8 cellular contexts compared by ENCODE assay signal in genomic region chr15:90902656-90902995, GRCh38. TPM values are rescaled to one million over a fixed set of nuclear protein-coding genes. Genes with fewer than 3 reads are reported as not detected.
DNase-seq lines count a peak whose midpoint lies in the region; ATAC-seq, FAIRE-seq and TF ChIP-seq lines count a peak whose summit lies in the region.

No MANE protein-coding gene starts in this region.

- H3K79me2 ChIP-seq in GM12878 (ENCODE audit: control insufficient read depth, insufficient read depth, low read length) (peaks cover 18% of the 10 kb centered on the region), mesendoderm (ENCODE audit: control insufficient read depth, insufficient read depth, low read length) (no peaks in the 10 kb centered on the region)

- H3K9ac ChIP-seq in GM12878 (ENCODE audit: control insufficient read depth, insufficient read depth, low read length) (peak overlapping the region; percentile 54), mesendoderm (ENCODE audit: low read length) (peak overlapping the region; percentile 89)

- TF ChIP-seq EP300 in GM12878 (IDR thresholded peaks at IDR 0.05; ENCODE audit: borderline replicate concordance in 1 of 2, control insufficient read depth in 1 of 2, low read depth in 2 of 2, low read length in 2 of 2): no peak

- peak overlapping the region; percentile 88 for H2AFZ ChIP-seq in GM12878 (ENCODE audit: control insufficient read depth, low read depth, low read length)

- SMC1A ChIA-PET in GM12878 (lab: Charles Lee; ENCODE audit: uncharacterized antibody, unreplicated experiment): interaction anchor here (0.7 to 12.3 kb wide), 8 partner anchors 16 to 203 kb away, joined by 3 to 225 read pairs (median 5); partner anchors contain the start of genes HDDC3 and UNC45A

- H3K9me3 ChIP-seq in GM12878 (replicated peaks; ENCODE audit: control insufficient read depth, insufficient read depth, low read length): no peaks in the 10 kb centered on the region

- H3K23ac ChIP-seq in mesendoderm (ENCODE audit: low read length): no peak overlapping the region

- TF ChIP-seq RAD21 in GM12878 (IDR thresholded peaks at IDR 0.05; ENCODE audit: insufficient read depth, low read depth, low read length): no peak

- H3K27me3 ChIP-seq in GM12878 (replicated peaks in 1 of 2; ENCODE audit: control insufficient read depth in 2 of 2, insufficient read depth in 2 of 2, low read length in 1 of 2) (no peaks in the 10 kb centered on the region), mesendoderm (ENCODE audit: insufficient read depth, low read length, poor library complexity) (no peaks in the 10 kb centered on the region)

- peaks cover 18 to 25% of the 10 kb centered on the region in 2 experiments; a peak in 3 of 4 replicates for H3K36me3 ChIP-seq in GM12878 (ENCODE audit: control insufficient read depth in 2 of 2, insufficient read depth in 2 of 2, low read length in 1 of 2)
- H3K36me3 ChIP-seq in mesendoderm (ENCODE audit: control insufficient read depth, insufficient read depth, low read length): no peaks in the 10 kb centered on the region

- no peak overlapping the region for H2BK120ac ChIP-seq in mesendoderm (ENCODE audit: low read depth, low read length)

- no peaks in the 10 kb centered on the region for H3K79me1 ChIP-seq in mesendoderm (ENCODE audit: low read length)

- H3K4me3 ChIP-seq in AG10803 (ENCODE audit: low read length): peak overlapping the region; percentile 80
- H3K4me3 ChIP-seq in HFF-Myc (replicated peaks; ENCODE audit: low read depth, low read length): peak overlapping the region; percentile 59
- H3K4me3 ChIP-seq in GM12878: peak overlapping the region; percentile 68
- H3K4me3 ChIP-seq in mesendoderm (ENCODE audit: low read length): peak overlapping the region; percentile 69

- in situ Hi-C loops in GM12878 (cut with MboI): no loop called here

- peak; percentile 10; the same call in 1 of the 2 replicates for TF ChIP-seq POLR2A in GM12878 (IDR thresholded peaks at IDR 0.05; ENCODE audit: low read depth, low read length)

- ATAC-seq in GM12878: no peak

- H3K4ac ChIP-seq in mesendoderm (ENCODE audit: low read depth, low read length): no peak overlapping the region

- no peak for TF ChIP-seq CTCF in AG10803 (conservative IDR thresholded peaks at IDR 0.05; ENCODE audit: low read length)
- no peak for TF ChIP-seq CTCF in HFF-Myc (IDR thresholded peaks at IDR 0.05; ENCODE audit: low read depth, low read length, missing control alignments)
- TF ChIP-seq CTCF in GM12878 (IDR thresholded peaks at IDR 0.05 in 2 of 3, conservative IDR thresholded peaks at IDR 0.05 in 1 of 3; ENCODE audit: control insufficient read depth in 2 of 3, extremely low read depth in 1 of 3, insufficient read depth in 1 of 3, low read depth in 3 of 3, low read length in 3 of 3): no peak

- POLR2A ChIA-PET in GM12878 (lab: Charles Lee): interaction anchor here (0.5 to 7.6 kb wide), 4 partner anchors 22 to 452 kb away, joined by 4 to 113 read pairs (median 23); partner anchors contain the start of genes HDDC3 and UNC45A

- H3K4me1 ChIP-seq in GM12878 (ENCODE audit: control insufficient read depth, insufficient read depth, low read length): peaks cover 17% of the 10 kb centered on the region
- H3K4me1 ChIP-seq in mesendoderm (ENCODE audit: control insufficient read depth, low read depth, low read length): no peaks in the 10 kb centered on the region

- CTCF ChIA-PET in GM12878 (lab: Yijun Ruan, JAX): interaction anchor here (0.6 to 15.1 kb wide), 6 partner anchors 11 to 182 kb away, joined by 3 to 480 read pairs (median 4); partner anchors contain the start of genes HDDC3 and UNC45A

- H2AK5ac ChIP-seq in mesendoderm (ENCODE audit: low read length): no peak overlapping the region

- FAIRE-seq in GM12878 (lab: Jason Lieb, UNC): no peak

- WGBS in GM12878 (ENCODE audit: insufficient coverage, insufficient replicate concordance, low lambda C conversion rate, missing lambda C conversion rate): 0% methylated on average over 30 of the region's 60 CpGs
- WGBS in mesendoderm (ENCODE audit: extremely low coverage, insufficient coverage, low lambda C conversion rate): no CpG with 5 or more reads among the region's 60 CpGs

- H3K4me2 ChIP-seq in GM12878 (ENCODE audit: control insufficient read depth, insufficient read depth) (peak overlapping the region; percentile 80), mesendoderm (ENCODE audit: low read length) (peak overlapping the region; percentile 94)

- RAD21 ChIA-PET in GM12878 (lab: Charles Lee; ENCODE audit: unreplicated experiment): interaction anchor here (0.5 to 9.2 kb wide), 7 partner anchors 17 to 582 kb away, joined by 3 to 193 read pairs (median 7); partner anchors contain the start of genes HDDC3, RCCD1 and UNC45A

- no peaks in the 10 kb centered on the region; the same call in 1 of the 2 replicates for H4K20me1 ChIP-seq in GM12878 (ENCODE audit: control insufficient read depth, insufficient read depth)

- H3K27ac ChIP-seq in GM12878 (ENCODE audit: control insufficient read depth, insufficient read depth) (peak overlapping the region; percentile 62), mesendoderm (ENCODE audit: low read depth, low read length) (peak overlapping the region; percentile 33)

- H3K56ac ChIP-seq in mesendoderm (ENCODE audit: low read length): peak overlapping the region; percentile 88

- no peak overlapping the region for H4K5ac ChIP-seq in mesendoderm (ENCODE audit: low read length)

- no peak overlapping the region for H2BK15ac ChIP-seq in mesendoderm (replicated peaks; ENCODE audit: low read depth)

- no peak overlapping the region for H4K8ac ChIP-seq in mesendoderm (ENCODE audit: low read depth, low read length)

- peak overlapping the region; percentile 70 for H3K18ac ChIP-seq in mesendoderm (ENCODE audit: low read length)

- intact Hi-C loops in GM12878 (cut with micrococcal nuclease; ENCODE audit: unreplicated experiment): loop anchor here (1.0 to 2.0 kb wide), 2 partner anchors 20 to 32 kb away; no protein-coding TSS in a partner anchor

- no peak overlapping the region for H2BK5ac ChIP-seq in mesendoderm (ENCODE audit: low read length)

- no peak for DNase-seq in AG10803 (ENCODE audit: low read depth)
- no peak for DNase-seq in HFF-Myc (ENCODE audit: extremely low read depth, low read depth)
- no peak for DNase-seq in GM12878 (ENCODE audit: low read depth, low spot score)
- DNase-seq in mesendoderm: no peak
- DNase-seq in glomerular visceral epithelial cell (ENCODE audit: extremely low spot score): no peak
- no peak for DNase-seq in cerebellar nuclear complex (lab: John Stamatoyannopoulos, UW)
- DNase-seq in medulla oblongata (ENCODE audit: extremely low spot score): no peak
- no peak for DNase-seq in NCI-H526 (lab: John Stamatoyannopoulos, UW)

- BruUV-seq in GM12878 (replicated peaks; lab: Mats Ljungman, UMichigan): no TSS peak

RNA-seq across cellular contexts. Expression of gene MAN2A2, which starts 0.5 kb away (rescaled TPM):
- 183 and 231 TPM in 2 replicates for total RNA-seq in GM12878 (2013; cell fraction: nucleolus; rRNA removed)
- 25.4 and 29.5 TPM in 2 replicates for total RNA-seq in GM12878 (2014; rRNA removed)
- total RNA-seq in GM12878 (2014; rRNA removed; fragmentation: Illumina TruSeq; extraction: Trizol): 16.6 and 18.0 TPM in 2 replicates
- total RNA-seq in GM12878 (2021): 62.4 and 79.4 TPM in 2 replicates
- polyA plus RNA-seq in GM12878 (2011; ENCODE audit: low read depth): 21.4 TPM
- 19.4 and 38.9 TPM in 2 replicates for polyA plus RNA-seq in GM12878 (2011; rRNA removed)
- polyA plus RNA-seq in GM12878 (2011; cell fraction: cytosol; rRNA removed): 46.4 and 74.6 TPM in 2 replicates
- 937 and 972 TPM in 2 replicates for polyA plus RNA-seq in GM12878 (2011; cell fraction: nucleus; rRNA removed)
- 39.6 and 54.1 TPM in 2 replicates for polyA plus RNA-seq in GM12878 (2012)
- polyA plus RNA-seq in GM12878 (2014; fragmentation: Illumina TruSeq; extraction: Trizol): 26.9 and 47.8 TPM in 2 replicates
- polyA plus RNA-seq in GM12878 (2014; fragmentation: Nextera tagmentation; extraction: Ambion mirVana): 1 to 10 TPM; 4.2 to 4.4 TPM
- polyA plus RNA-seq in GM12878 (2014; rRNA removed): 66.4 and 71.1 TPM in 2 replicates
- 10 to 100 TPM; 13.7 to 16.8 TPM for polyA plus RNA-seq in GM12878 (2016; fragmentation: Nextera tagmentation; extraction: Ambion mirVana)
- polyA minus RNA-seq in GM12878 (2011; rRNA and poly(A)+ RNA removed): 36.3 and 44.3 TPM in 2 replicates
- polyA minus RNA-seq in GM12878 (2011; cell fraction: cytosol; rRNA and poly(A)+ RNA removed): 8.0 and 15.0 TPM in 2 replicates
- 124 and 200 TPM in 2 replicates for polyA minus RNA-seq in GM12878 (2011; cell fraction: nucleus; rRNA and poly(A)+ RNA removed)
- 5.4 TPM for polyA plus RNA-seq in mesendoderm (2013, experiment 1 of 2)
- polyA plus RNA-seq in mesendoderm (2013, experiment 2 of 2): 7.8 TPM

RNA-seq across cellular contexts. Expression of gene FES, which starts 18.3 kb away (rescaled TPM):
- 21.3 and 22.9 TPM in 2 replicates for total RNA-seq in GM12878 (2013; cell fraction: nucleolus; rRNA removed)
- total RNA-seq in GM12878 (2014; rRNA removed) (19.5 and 21.7 TPM in 2 replicates), GM12878 (2014; rRNA removed; fragmentation: Illumina TruSeq; extraction: Trizol) (6.1 and 7.0 TPM in 2 replicates), GM12878 (2021) (17.7 and 23.9 TPM in 2 replicates)
- 2.3 TPM for polyA plus RNA-seq in GM12878 (2011; ENCODE audit: low read depth)
- polyA plus RNA-seq in GM12878 (2011; rRNA removed) (0.07 and 0.09 TPM in 2 replicates), GM12878 (2014; fragmentation: Illumina TruSeq; extraction: Trizol) (0.60 and 3.8 TPM in 2 replicates), GM12878 (2014; fragmentation: Nextera tagmentation; extraction: Ambion mirVana) (1 to 10 TPM in 1 of 2 experiments, under 1 TPM in 1; 0.56 to 1.0 TPM), GM12878 (2014; rRNA removed) (14.6 and 20.6 TPM in 2 replicates), GM12878 (2016; fragmentation: Nextera tagmentation; extraction: Ambion mirVana) (10 to 100 TPM; 12.7 to 16.1 TPM)
- 0.12 and 0.13 TPM in 2 replicates for polyA plus RNA-seq in GM12878 (2011; cell fraction: cytosol; rRNA removed)
- polyA plus RNA-seq in GM12878 (2011; cell fraction: nucleus; rRNA removed): 0.28 and 0.34 TPM in 2 replicates
- 6.4 and 6.7 TPM in 2 replicates for polyA plus RNA-seq in GM12878 (2012)
- polyA minus RNA-seq in GM12878 (2011; rRNA and poly(A)+ RNA removed): 0.10 TPM in 1 of 2 replicates, not detected in the other
- polyA minus RNA-seq in GM12878 (2011; cell fraction: cytosol; rRNA and poly(A)+ RNA removed): 0.83 TPM in 1 of 2 replicates, not detected in the other
- polyA minus RNA-seq in GM12878 (2011; cell fraction: nucleus; rRNA and poly(A)+ RNA removed): 0.73 and 0.96 TPM in 2 replicates
- polyA plus RNA-seq in mesendoderm (2013, experiment 1 of 2): 4.1 TPM
- polyA plus RNA-seq in mesendoderm (2013, experiment 2 of 2): 4.3 TPM

RNA-seq across cellular contexts. Expression of gene HDDC3, which starts 29.7 kb away (rescaled TPM):
- 34.1 and 48.7 TPM in 2 replicates for total RNA-seq in GM12878 (2013; cell fraction: nucleolus; rRNA removed)
- total RNA-seq in GM12878 (2014; rRNA removed): 25.7 and 27.7 TPM in 2 replicates
- total RNA-seq in GM12878 (2014; rRNA removed; fragmentation: Illumina TruSeq; extraction: Trizol): 19.9 and 21.0 TPM in 2 replicates
- total RNA-seq in GM12878 (2021): 20.3 and 24.6 TPM in 2 replicates
- polyA plus RNA-seq in GM12878 (2011; ENCODE audit: low read depth): 8.8 TPM
- 15.2 and 19.3 TPM in 2 replicates for polyA plus RNA-seq in GM12878 (2011; rRNA removed)
- 24.1 and 26.6 TPM in 2 replicates for polyA plus RNA-seq in GM12878 (2011; cell fraction: cytosol; rRNA removed)
- 18.4 and 21.1 TPM in 2 replicates for polyA plus RNA-seq in GM12878 (2011; cell fraction: nucleus; rRNA removed)
- 11.5 and 16.8 TPM in 2 replicates for polyA plus RNA-seq in GM12878 (2012)
- polyA plus RNA-seq in GM12878 (2014; fragmentation: Illumina TruSeq; extraction: Trizol): 22.2 and 25.7 TPM in 2 replicates
- 1 to 10 TPM; 5.6 to 9.0 TPM for polyA plus RNA-seq in GM12878 (2014; fragmentation: Nextera tagmentation; extraction: Ambion mirVana)
- 30.4 and 32.2 TPM in 2 replicates for polyA plus RNA-seq in GM12878 (2014; rRNA removed)
- 10 to 100 TPM; 35.9 to 39.5 TPM for polyA plus RNA-seq in GM12878 (2016; fragmentation: Nextera tagmentation; extraction: Ambion mirVana)
- 22.6 and 28.6 TPM in 2 replicates for polyA minus RNA-seq in GM12878 (2011; rRNA and poly(A)+ RNA removed)
- 5.5 and 6.2 TPM in 2 replicates for polyA minus RNA-seq in GM12878 (2011; cell fraction: cytosol; rRNA and poly(A)+ RNA removed)
- polyA minus RNA-seq in GM12878 (2011; cell fraction: nucleus; rRNA and poly(A)+ RNA removed): 24.1 and 39.4 TPM in 2 replicates
- 11.1 TPM for polyA plus RNA-seq in mesendoderm (2013, experiment 1 of 2)
- polyA plus RNA-seq in mesendoderm (2013, experiment 2 of 2): 11.3 TPM

RNA-seq across cellular contexts. Expression of gene UNC45A, which starts 32.5 kb away (rescaled TPM):
- 81.1 and 96.0 TPM in 2 replicates for total RNA-seq in GM12878 (2013; cell fraction: nucleolus; rRNA removed)
- 31.6 and 40.4 TPM in 2 replicates for total RNA-seq in GM12878 (2014; rRNA removed)
- total RNA-seq in GM12878 (2014; rRNA removed; fragmentation: Illumina TruSeq; extraction: Trizol): 21.3 TPM in 2 replicates
- 56.3 and 58.9 TPM in 2 replicates for total RNA-seq in GM12878 (2021)
- polyA plus RNA-seq in GM12878 (2011; ENCODE audit: low read depth): 23.7 TPM
- 24.2 and 40.5 TPM in 2 replicates for polyA plus RNA-seq in GM12878 (2011; rRNA removed)
- polyA plus RNA-seq in GM12878 (2011; cell fraction: cytosol; rRNA removed): 45.4 and 64.5 TPM in 2 replicates
- 188 and 193 TPM in 2 replicates for polyA plus RNA-seq in GM12878 (2011; cell fraction: nucleus; rRNA removed)
- polyA plus RNA-seq in GM12878 (2012): 43.0 and 46.7 TPM in 2 replicates
- polyA plus RNA-seq in GM12878 (2014; fragmentation: Illumina TruSeq; extraction: Trizol): 12.6 and 22.1 TPM in 2 replicates
- polyA plus RNA-seq in GM12878 (2014; fragmentation: Nextera tagmentation; extraction: Ambion mirVana): 10 to 100 TPM; 10.3 to 19.8 TPM
- polyA plus RNA-seq in GM12878 (2014; rRNA removed): 44.5 and 48.8 TPM in 2 replicates
- 10 to 100 TPM; 56.6 to 57.8 TPM for polyA plus RNA-seq in GM12878 (2016; fragmentation: Nextera tagmentation; extraction: Ambion mirVana)
- 53.8 and 78.0 TPM in 2 replicates for polyA minus RNA-seq in GM12878 (2011; rRNA and poly(A)+ RNA removed)
- polyA minus RNA-seq in GM12878 (2011; cell fraction: cytosol; rRNA and poly(A)+ RNA removed): 17.4 and 27.0 TPM in 2 replicates
- 46.8 and 70.7 TPM in 2 replicates for polyA minus RNA-seq in GM12878 (2011; cell fraction: nucleus; rRNA and poly(A)+ RNA removed)
- 21.9 TPM for polyA plus RNA-seq in mesendoderm (2013, experiment 1 of 2)
- polyA plus RNA-seq in mesendoderm (2013, experiment 2 of 2): 20.8 TPM

RNA-seq across cellular contexts. Expression of gene FURIN, which starts 34.2 kb away (rescaled TPM):
- 47.7 and 63.7 TPM in 2 replicates for total RNA-seq in GM12878 (2013; cell fraction: nucleolus; rRNA removed)
- total RNA-seq in GM12878 (2014; rRNA removed) (20.8 and 24.5 TPM in 2 replicates), GM12878 (2014; rRNA removed; fragmentation: Illumina TruSeq; extraction: Trizol) (9.9 and 11.2 TPM in 2 replicates), GM12878 (2021) (36.9 and 39.9 TPM in 2 replicates)
- 10.8 TPM for polyA plus RNA-seq in GM12878 (2011; ENCODE audit: low read depth)
- polyA plus RNA-seq in GM12878 (2011; rRNA removed) (1.9 and 5.6 TPM in 2 replicates), GM12878 (2014; fragmentation: Illumina TruSeq; extraction: Trizol) (3.3 and 10.1 TPM in 2 replicates), GM12878 (2014; fragmentation: Nextera tagmentation; extraction: Ambion mirVana) (1 to 10 TPM in 1 of 2 experiments, under 1 TPM in 1; 0.47 to 1.3 TPM), GM12878 (2014; rRNA removed) (23.2 and 26.3 TPM in 2 replicates), GM12878 (2016; fragmentation: Nextera tagmentation; extraction: Ambion mirVana) (1 to 10 TPM; 5.6 to 5.9 TPM)
- 8.3 and 8.8 TPM in 2 replicates for polyA plus RNA-seq in GM12878 (2011; cell fraction: cytosol; rRNA removed)
- polyA plus RNA-seq in GM12878 (2011; cell fraction: nucleus; rRNA removed): 11.4 and 16.8 TPM in 2 replicates
- polyA plus RNA-seq in GM12878 (2012): 21.1 and 27.0 TPM in 2 replicates
- 7.2 and 13.4 TPM in 2 replicates for polyA minus RNA-seq in GM12878 (2011; rRNA and poly(A)+ RNA removed)
- polyA minus RNA-seq in GM12878 (2011; cell fraction: cytosol; rRNA and poly(A)+ RNA removed): 5.5 and 10.8 TPM in 2 replicates
- polyA minus RNA-seq in GM12878 (2011; cell fraction: nucleus; rRNA and poly(A)+ RNA removed): 5.2 and 5.9 TPM in 2 replicates
- 23.0 TPM for polyA plus RNA-seq in mesendoderm (2013, experiment 1 of 2)
- polyA plus RNA-seq in mesendoderm (2013, experiment 2 of 2): 22.8 TPM
